Comparison of ENCODE assay signal across 14 cellular contexts in genomic region chr7:132076301-132077049, GRCh38.
"Had no signal": no experiment of that assay in that cellular context is flagged by ENCODE, and none has a peak within 500 bp of the region (broad histone marks: within the 10 kb centered on the region; RNA-seq: fewer than 3 reads in every experiment).

No MANE protein-coding gene starts in this region.

- H3K27ac ChIP-seq: dorsolateral prefrontal cortex, heart left ventricle, lower lobe of right lung, ovary, thoracic aorta, upper lobe of right lung had no signal

- ATAC-seq: heart left ventricle; left cardiac atrium; lower lobe of right lung; stimulated activated effector memory CD8-positive, alpha-beta T cell treated with anti-CD3 and anti-CD28 coated beads, Interleukin-12 subunit alpha, Interleukin-12 subunit beta, amount 100 ng/mL, for 72 hours; upper lobe of right lung had no signal

- H3K9me3 ChIP-seq: heart left ventricle, lower lobe of right lung, ovary, thoracic aorta, upper lobe of right lung had no signal

- H3K4me1 ChIP-seq: lower lobe of right lung had no signal

- FAIRE-seq: frontal cortex had no signal

- H3K27me3 ChIP-seq: ovary, upper lobe of right lung had no signal

- H3K4me3 ChIP-seq: dorsolateral prefrontal cortex, heart left ventricle, lower lobe of right lung, ovary, thoracic aorta, upper lobe of right lung had no signal

- DNase-seq: activated CD4-positive, alpha-beta T cell treated with anti-CD3 and anti-CD28 coated beads, Interleukin-2, amount 10 ng/mL, durations not matched to agents 24 days and 14 days; activated CD4-positive, CD25-positive, alpha-beta regulatory T cell; activated naive CD8-positive, alpha-beta T cell treated with anti-CD3 and anti-CD28 coated beads for 36 hours; amygdala; heart left ventricle; left cardiac atrium; lower lobe of right lung; midbrain; ovary; upper lobe of right lung had no signal

- H3K36me3 ChIP-seq: heart left ventricle, lower lobe of right lung, ovary, thoracic aorta, upper lobe of right lung had no signal
